Comparison of ENCODE assay signal across 9 cellular contexts in genomic region chr7:149799397-149800168, GRCh38. TPM values are rescaled to one million over a fixed set of nuclear protein-coding genes. Genes with fewer than 3 reads are reported as not detected.
DNase-seq lines count a peak whose midpoint lies in the region; ATAC-seq and TF ChIP-seq lines count a peak whose summit lies in the region.
"Had no signal": no experiment of that assay in that cellular context is flagged by ENCODE, and none has a peak within 500 bp of the region (broad histone marks: within the 10 kb centered on the region; RNA-seq: fewer than 3 reads in every experiment).

No MANE protein-coding gene starts in this region.

- H2BK5ac ChIP-seq in mesendoderm (ENCODE audit: low read length): no peak overlapping the region

- H4K5ac ChIP-seq in mesendoderm (ENCODE audit: low read length): no peak overlapping the region

- H3K79me1 ChIP-seq in mesendoderm (ENCODE audit: low read length): no peaks in the 10 kb centered on the region

- H3K23ac ChIP-seq in mesendoderm (ENCODE audit: low read length): no peak overlapping the region

- H4K8ac ChIP-seq in mesendoderm (ENCODE audit: low read depth, low read length): no peak overlapping the region

- ATAC-seq in upper lobe of left lung (ENCODE audit: low FRiP score in 2 of 2) (no peak), GM19455 (IDR thresholded peaks at IDR 0.05; ENCODE audit: unreplicated experiment) (no peak)

- no CpG with 5 or more reads among the region's 8 CpGs for WGBS in mesendoderm (ENCODE audit: extremely low coverage, insufficient coverage, low lambda C conversion rate)
- 68 to 89% methylated on average over 5 to 8 of the region's 8 CpGs for WGBS in upper lobe of left lung, 2 donors

- H3K56ac ChIP-seq in mesendoderm (ENCODE audit: low read length): no peak overlapping the region

- no peak overlapping the region for H2AK5ac ChIP-seq in mesendoderm (ENCODE audit: low read length)

- TF ChIP-seq EP300 in upper lobe of left lung (IDR thresholded peaks at IDR 0.05): no peak

- peak; percentile 72 for DNase-seq in DMS 273 (lab: John Stamatoyannopoulos, UW; ENCODE audit: unreplicated experiment)
- no peak for DNase-seq in DMS 273 treated with DMSO at 0.1 percent for 48 hours (lab: John Stamatoyannopoulos, UW)
- peak; percentile 38 for DNase-seq in NT2/D1 (ENCODE audit: low read depth, low spot score)
- DNase-seq in activated naive CD4-positive, alpha-beta T cell treated with Interleukin-2 at 50 U/mL for 16 hours: peak; percentile 55
- DNase-seq in mesendoderm: peak; percentile 45
- DNase-seq in upper lobe of left lung: peak; percentile 38
- DNase-seq in cerebellum (ENCODE audit: low spot score): no peak

- H3K36me3 ChIP-seq in NT2/D1 (ENCODE audit: insufficient read depth, insufficient read length, low read length) (no peaks in the 10 kb centered on the region), mesendoderm (ENCODE audit: control insufficient read depth, insufficient read depth, low read length) (no peaks in the 10 kb centered on the region), upper lobe of left lung (no peaks in the 10 kb centered on the region)

- H3K4me1 ChIP-seq in NT2/D1 (ENCODE audit: insufficient read depth, insufficient read length) (peaks cover 7% of the 10 kb centered on the region), mesendoderm (ENCODE audit: control insufficient read depth, low read depth, low read length) (no peaks in the 10 kb centered on the region), upper lobe of left lung (no peaks in the 10 kb centered on the region)

- no peak overlapping the region for H3K4me2 ChIP-seq in mesendoderm (ENCODE audit: low read length)

- H3K9ac ChIP-seq in NT2/D1 (ENCODE audit: insufficient read length, low read depth): no peak overlapping the region
- H3K9ac ChIP-seq in mesendoderm (ENCODE audit: low read length): no peak overlapping the region

- no peak overlapping the region for H2BK120ac ChIP-seq in mesendoderm (ENCODE audit: low read depth, low read length)

- no peaks in the 10 kb centered on the region for H3K9me3 ChIP-seq in NT2/D1 (ENCODE audit: insufficient read depth, low read length)
- no peaks in the 10 kb centered on the region for H3K9me3 ChIP-seq in upper lobe of left lung

- no peak for TF ChIP-seq POLR2A in upper lobe of left lung (IDR thresholded peaks at IDR 0.05)

- peak in 4 of 6 experiments; percentile 30 to 52 (median 40) for TF ChIP-seq CTCF in upper lobe of left lung (IDR thresholded peaks at IDR 0.05)

- no peaks in the 10 kb centered on the region for H3K79me2 ChIP-seq in mesendoderm (ENCODE audit: control insufficient read depth, insufficient read depth, low read length)

- H3K27me3 ChIP-seq in NT2/D1 (ENCODE audit: insufficient read depth, insufficient read length) (no peaks in the 10 kb centered on the region), mesendoderm (ENCODE audit: insufficient read depth, low read length, poor library complexity) (no peaks in the 10 kb centered on the region), upper lobe of left lung (no peaks in the 10 kb centered on the region)

- no peak overlapping the region for H2BK15ac ChIP-seq in mesendoderm (replicated peaks; ENCODE audit: low read depth)

- no peak overlapping the region for H3K4ac ChIP-seq in mesendoderm (ENCODE audit: low read depth, low read length)

- H3K27ac ChIP-seq in mesendoderm (ENCODE audit: low read depth, low read length): no peak overlapping the region
- H3K27ac ChIP-seq in upper lobe of left lung: no peak overlapping the region

- no peak overlapping the region for H3K18ac ChIP-seq in mesendoderm (ENCODE audit: low read length)

- no peak overlapping the region for H3K4me3 ChIP-seq in NT2/D1 (ENCODE audit: insufficient read length, low read depth)
- no peak overlapping the region for H3K4me3 ChIP-seq in mesendoderm (ENCODE audit: low read length)
- no peak overlapping the region for H3K4me3 ChIP-seq in upper lobe of left lung

RNA-seq across cellular contexts. Expression of gene ZNF467, which starts 26.2 kb away (rescaled TPM):
- polyA plus RNA-seq in mesendoderm (2013, experiment 1 of 2): 0.04 TPM
- 0.08 TPM for polyA plus RNA-seq in mesendoderm (2013, experiment 2 of 2)
- total RNA-seq in upper lobe of left lung (10 to 100 TPM in 5 of 6 donors, 1 to 10 TPM in 1; 8.2 to 41.2 (median 17.4) TPM), cerebellum (3.2 TPM)
- total RNA-seq: T-helper 1 cell treated with Interleukin-12 subunit alpha and Interleukin-12 subunit beta and Interleukin-4 antibody, amounts not matched to agents 30 ng/mL and 1 ng/mL, for 36 hours had no signal

RNA-seq across cellular contexts. Expression of gene ZNF862, which starts 38.6 kb away (rescaled TPM):
- polyA plus RNA-seq in mesendoderm (2013, experiment 1 of 2): 0.20 TPM
- 0.42 TPM for polyA plus RNA-seq in mesendoderm (2013, experiment 2 of 2)
- total RNA-seq in upper lobe of left lung: 10 to 100 TPM in 5 of 6 donors, 1 to 10 TPM in 1; 7.1 to 31.4 (median 16.7) TPM
- total RNA-seq in cerebellum: 18.5 TPM

Comparison
In these comparisons a context has a peak if more than half of its experiments do, and no peak if none do; other contexts are left out.
1. DNase-seq: peak in DMS 273 (single experiment), NT2/D1 (single experiment), activated naive CD4-positive, alpha-beta T cell treated with Interleukin-2 at 50 U/mL for 16 hours (single experiment), mesendoderm (single experiment) and upper lobe of left lung (2 of 2); none in DMS 273 treated with DMSO at 0.1 percent for 48 hours (single experiment) and cerebellum (single experiment).